In the genomic region with DNA sequence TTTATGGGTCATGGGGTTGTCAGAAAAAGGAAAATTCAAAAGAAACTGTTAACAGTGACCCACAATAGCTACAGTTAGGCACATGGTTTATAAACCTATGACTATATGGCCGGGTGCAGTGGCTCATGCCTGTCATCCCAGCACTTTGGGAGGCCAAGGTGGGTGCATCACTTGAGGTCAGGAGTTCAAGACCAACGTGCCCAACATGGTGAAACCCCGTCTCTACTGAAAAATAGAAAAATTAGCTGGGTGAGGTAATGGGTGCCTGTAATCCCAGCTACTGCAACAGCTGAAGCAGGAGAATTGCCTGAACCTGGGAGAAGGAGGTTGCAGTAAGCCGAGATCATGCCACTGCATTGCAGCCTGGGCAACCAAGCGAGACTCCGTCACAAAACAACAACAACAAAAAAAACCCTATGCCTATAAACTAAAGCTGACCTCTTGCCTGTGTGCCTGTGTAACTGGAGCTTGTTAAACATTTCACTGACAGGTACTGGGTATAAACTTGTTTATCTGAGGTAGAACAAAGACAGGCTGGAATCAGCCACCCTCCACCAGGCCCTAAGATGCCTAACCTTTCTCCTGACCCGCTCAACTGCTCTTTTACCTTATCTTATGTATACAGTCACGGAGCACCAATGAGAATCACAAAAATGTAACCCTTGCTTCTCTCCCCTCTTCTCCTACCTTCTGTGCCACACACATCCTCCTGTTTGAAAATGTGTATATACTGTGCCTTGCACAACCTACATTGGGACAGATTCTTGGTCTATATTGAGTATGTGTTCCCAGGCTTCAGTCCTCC, we compare ENCODE assay signal across 1 cellular context.
A peak's percentile ranks its signal among the peaks of the same experiment; 100 is the strongest.
TF ChIP-seq lines count a peak whose summit lies in the region.

No MANE protein-coding gene starts in this region.

TF ChIP-seq in HepG2, 621 proteins besides CTCF, POLR2A, EP300 and RAD21 (continued from another document and continues in another):
- TF ChIP-seq, protein P1, sequence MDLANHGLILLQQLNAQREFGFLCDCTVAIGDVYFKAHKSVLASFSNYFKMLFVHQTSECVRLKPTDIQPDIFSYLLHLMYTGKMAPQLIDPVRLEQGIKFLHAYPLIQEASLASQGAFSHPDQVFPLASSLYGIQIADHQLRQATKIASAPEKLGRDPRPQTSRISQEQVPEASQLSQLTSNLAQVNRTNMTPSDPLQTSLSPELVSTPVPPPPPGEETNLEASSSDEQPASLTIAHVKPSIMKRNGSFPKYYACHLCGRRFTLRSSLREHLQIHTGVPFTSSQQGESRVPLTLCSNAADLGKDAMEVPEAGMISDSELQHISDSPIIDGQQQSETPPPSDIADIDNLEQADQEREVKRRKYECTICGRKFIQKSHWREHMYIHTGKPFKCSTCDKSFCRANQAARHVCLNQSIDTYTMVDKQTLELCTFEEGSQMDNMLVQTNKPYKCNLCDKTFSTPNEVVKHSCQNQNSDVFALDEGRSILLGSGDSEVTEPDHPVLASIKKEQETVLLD (CRISPR knock-in tag; IDR thresholded peaks at IDR 0.05; ENCODE audit: low read depth) = no peak
- TF ChIP-seq, protein P2, sequence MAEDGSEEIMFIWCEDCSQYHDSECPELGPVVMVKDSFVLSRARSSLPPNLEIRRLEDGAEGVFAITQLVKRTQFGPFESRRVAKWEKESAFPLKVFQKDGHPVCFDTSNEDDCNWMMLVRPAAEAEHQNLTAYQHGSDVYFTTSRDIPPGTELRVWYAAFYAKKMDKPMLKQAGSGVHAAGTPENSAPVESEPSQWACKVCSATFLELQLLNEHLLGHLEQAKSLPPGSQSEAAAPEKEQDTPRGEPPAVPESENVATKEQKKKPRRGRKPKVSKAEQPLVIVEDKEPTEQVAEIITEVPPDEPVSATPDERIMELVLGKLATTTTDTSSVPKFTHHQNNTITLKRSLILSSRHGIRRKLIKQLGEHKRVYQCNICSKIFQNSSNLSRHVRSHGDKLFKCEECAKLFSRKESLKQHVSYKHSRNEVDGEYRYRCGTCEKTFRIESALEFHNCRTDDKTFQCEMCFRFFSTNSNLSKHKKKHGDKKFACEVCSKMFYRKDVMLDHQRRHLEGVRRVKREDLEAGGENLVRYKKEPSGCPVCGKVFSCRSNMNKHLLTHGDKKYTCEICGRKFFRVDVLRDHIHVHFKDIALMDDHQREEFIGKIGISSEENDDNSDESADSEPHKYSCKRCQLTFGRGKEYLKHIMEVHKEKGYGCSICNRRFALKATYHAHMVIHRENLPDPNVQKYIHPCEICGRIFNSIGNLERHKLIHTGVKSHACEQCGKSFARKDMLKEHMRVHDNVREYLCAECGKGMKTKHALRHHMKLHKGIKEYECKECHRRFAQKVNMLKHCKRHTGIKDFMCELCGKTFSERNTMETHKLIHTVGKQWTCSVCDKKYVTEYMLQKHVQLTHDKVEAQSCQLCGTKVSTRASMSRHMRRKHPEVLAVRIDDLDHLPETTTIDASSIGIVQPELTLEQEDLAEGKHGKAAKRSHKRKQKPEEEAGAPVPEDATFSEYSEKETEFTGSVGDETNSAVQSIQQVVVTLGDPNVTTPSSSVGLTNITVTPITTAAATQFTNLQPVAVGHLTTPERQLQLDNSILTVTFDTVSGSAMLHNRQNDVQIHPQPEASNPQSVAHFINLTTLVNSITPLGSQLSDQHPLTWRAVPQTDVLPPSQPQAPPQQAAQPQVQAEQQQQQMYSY (CRISPR knock-in tag; IDR thresholded peaks at IDR 0.05) = no peak
- TF ChIP-seq TP53 (CRISPR knock-in tag; conservative IDR thresholded peaks at IDR 0.05) = no peak; the same call in 1 of the 2 replicates
- TF ChIP-seq ZSCAN29 (CRISPR knock-in tag; conservative IDR thresholded peaks at IDR 0.05) = peak; percentile 73; the same call in 1 of the 2 replicates
- no peak for TF ChIP-seq NFKB2 (CRISPR knock-in tag; IDR thresholded peaks at IDR 0.05; ENCODE audit: borderline replicate concordance)
- no peak for TF ChIP-seq ZNF782 (CRISPR knock-in tag; IDR thresholded peaks at IDR 0.05; ENCODE audit: borderline replicate concordance)
- TF ChIP-seq, protein P3, sequence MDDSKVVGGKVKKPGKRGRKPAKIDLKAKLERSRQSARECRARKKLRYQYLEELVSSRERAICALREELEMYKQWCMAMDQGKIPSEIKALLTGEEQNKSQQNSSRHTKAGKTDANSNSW (CRISPR knock-in tag; IDR thresholded peaks at IDR 0.05; ENCODE audit: borderline replicate concordance) = no peak
- peak; percentile 62 for TF ChIP-seq ADNP (CRISPR knock-in tag; IDR thresholded peaks at IDR 0.05)
- TF ChIP-seq SNAI1 (CRISPR knock-in tag; IDR thresholded peaks at IDR 0.05; ENCODE audit: borderline replicate concordance) = no peak
- TF ChIP-seq ZNF143 (CRISPR knock-in tag; IDR thresholded peaks at IDR 0.05) = no peak
- TF ChIP-seq PAX8 (CRISPR knock-in tag; IDR thresholded peaks at IDR 0.05; ENCODE audit: borderline replicate concordance) = no peak
- peak; percentile 94 for TF ChIP-seq PHF21A (CRISPR knock-in tag; IDR thresholded peaks at IDR 0.05)
- TF ChIP-seq THAP11 (CRISPR knock-in tag; IDR thresholded peaks at IDR 0.05) = peak; percentile 49; the same call in 1 of the 2 replicates
- TF ChIP-seq, protein P4, sequence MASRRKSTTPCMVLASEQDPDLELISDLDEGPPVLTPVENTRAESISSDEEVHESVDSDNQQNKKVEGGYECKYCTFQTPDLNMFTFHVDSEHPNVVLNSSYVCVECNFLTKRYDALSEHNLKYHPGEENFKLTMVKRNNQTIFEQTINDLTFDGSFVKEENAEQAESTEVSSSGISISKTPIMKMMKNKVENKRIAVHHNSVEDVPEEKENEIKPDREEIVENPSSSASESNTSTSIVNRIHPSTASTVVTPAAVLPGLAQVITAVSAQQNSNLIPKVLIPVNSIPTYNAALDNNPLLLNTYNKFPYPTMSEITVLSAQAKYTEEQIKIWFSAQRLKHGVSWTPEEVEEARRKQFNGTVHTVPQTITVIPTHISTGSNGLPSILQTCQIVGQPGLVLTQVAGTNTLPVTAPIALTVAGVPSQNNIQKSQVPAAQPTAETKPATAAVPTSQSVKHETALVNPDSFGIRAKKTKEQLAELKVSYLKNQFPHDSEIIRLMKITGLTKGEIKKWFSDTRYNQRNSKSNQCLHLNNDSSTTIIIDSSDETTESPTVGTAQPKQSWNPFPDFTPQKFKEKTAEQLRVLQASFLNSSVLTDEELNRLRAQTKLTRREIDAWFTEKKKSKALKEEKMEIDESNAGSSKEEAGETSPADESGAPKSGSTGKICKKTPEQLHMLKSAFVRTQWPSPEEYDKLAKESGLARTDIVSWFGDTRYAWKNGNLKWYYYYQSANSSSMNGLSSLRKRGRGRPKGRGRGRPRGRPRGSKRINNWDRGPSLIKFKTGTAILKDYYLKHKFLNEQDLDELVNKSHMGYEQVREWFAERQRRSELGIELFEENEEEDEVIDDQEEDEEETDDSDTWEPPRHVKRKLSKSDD (CRISPR knock-in tag; IDR thresholded peaks at IDR 0.05; ENCODE audit: low read depth) = 0 out of 2 replicates have a peak, but pooled peaks have one; percentile 22
- TF ChIP-seq NR2C2 (CRISPR knock-in tag; IDR thresholded peaks at IDR 0.05; ENCODE audit: borderline replicate concordance) = 0 out of 2 replicates have a peak, but pooled peaks have one; percentile 3
- TF ChIP-seq, protein P5, sequence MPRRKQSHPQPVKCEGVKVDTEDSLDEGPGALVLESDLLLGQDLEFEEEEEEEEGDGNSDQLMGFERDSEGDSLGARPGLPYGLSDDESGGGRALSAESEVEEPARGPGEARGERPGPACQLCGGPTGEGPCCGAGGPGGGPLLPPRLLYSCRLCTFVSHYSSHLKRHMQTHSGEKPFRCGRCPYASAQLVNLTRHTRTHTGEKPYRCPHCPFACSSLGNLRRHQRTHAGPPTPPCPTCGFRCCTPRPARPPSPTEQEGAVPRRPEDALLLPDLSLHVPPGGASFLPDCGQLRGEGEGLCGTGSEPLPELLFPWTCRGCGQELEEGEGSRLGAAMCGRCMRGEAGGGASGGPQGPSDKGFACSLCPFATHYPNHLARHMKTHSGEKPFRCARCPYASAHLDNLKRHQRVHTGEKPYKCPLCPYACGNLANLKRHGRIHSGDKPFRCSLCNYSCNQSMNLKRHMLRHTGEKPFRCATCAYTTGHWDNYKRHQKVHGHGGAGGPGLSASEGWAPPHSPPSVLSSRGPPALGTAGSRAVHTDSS (CRISPR knock-in tag; conservative IDR thresholded peaks at IDR 0.05) = no peak
- TF ChIP-seq, protein P6, sequence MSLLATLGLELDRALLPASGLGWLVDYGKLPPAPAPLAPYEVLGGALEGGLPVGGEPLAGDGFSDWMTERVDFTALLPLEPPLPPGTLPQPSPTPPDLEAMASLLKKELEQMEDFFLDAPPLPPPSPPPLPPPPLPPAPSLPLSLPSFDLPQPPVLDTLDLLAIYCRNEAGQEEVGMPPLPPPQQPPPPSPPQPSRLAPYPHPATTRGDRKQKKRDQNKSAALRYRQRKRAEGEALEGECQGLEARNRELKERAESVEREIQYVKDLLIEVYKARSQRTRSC (CRISPR knock-in tag; IDR thresholded peaks at IDR 0.05; ENCODE audit: low read depth) = no peak
- no peak for TF ChIP-seq RBM39 (IDR thresholded peaks at IDR 0.05; ENCODE audit: low read depth, low read length, poor library complexity, severe bottlenecking)
- TF ChIP-seq, protein P7, sequence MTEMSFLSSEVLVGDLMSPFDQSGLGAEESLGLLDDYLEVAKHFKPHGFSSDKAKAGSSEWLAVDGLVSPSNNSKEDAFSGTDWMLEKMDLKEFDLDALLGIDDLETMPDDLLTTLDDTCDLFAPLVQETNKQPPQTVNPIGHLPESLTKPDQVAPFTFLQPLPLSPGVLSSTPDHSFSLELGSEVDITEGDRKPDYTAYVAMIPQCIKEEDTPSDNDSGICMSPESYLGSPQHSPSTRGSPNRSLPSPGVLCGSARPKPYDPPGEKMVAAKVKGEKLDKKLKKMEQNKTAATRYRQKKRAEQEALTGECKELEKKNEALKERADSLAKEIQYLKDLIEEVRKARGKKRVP (CRISPR knock-in tag; IDR thresholded peaks at IDR 0.05) = no peak
- TF ChIP-seq SAFB2 (CRISPR knock-in tag; IDR thresholded peaks at IDR 0.05; ENCODE audit: borderline replicate concordance, low read depth) = no peak
- no peak for TF ChIP-seq ZNF780A (CRISPR knock-in tag; IDR thresholded peaks at IDR 0.05)
- TF ChIP-seq ZNF598 (CRISPR knock-in tag; IDR thresholded peaks at IDR 0.05; ENCODE audit: borderline replicate concordance) = no peak
- TF ChIP-seq, protein P8, sequence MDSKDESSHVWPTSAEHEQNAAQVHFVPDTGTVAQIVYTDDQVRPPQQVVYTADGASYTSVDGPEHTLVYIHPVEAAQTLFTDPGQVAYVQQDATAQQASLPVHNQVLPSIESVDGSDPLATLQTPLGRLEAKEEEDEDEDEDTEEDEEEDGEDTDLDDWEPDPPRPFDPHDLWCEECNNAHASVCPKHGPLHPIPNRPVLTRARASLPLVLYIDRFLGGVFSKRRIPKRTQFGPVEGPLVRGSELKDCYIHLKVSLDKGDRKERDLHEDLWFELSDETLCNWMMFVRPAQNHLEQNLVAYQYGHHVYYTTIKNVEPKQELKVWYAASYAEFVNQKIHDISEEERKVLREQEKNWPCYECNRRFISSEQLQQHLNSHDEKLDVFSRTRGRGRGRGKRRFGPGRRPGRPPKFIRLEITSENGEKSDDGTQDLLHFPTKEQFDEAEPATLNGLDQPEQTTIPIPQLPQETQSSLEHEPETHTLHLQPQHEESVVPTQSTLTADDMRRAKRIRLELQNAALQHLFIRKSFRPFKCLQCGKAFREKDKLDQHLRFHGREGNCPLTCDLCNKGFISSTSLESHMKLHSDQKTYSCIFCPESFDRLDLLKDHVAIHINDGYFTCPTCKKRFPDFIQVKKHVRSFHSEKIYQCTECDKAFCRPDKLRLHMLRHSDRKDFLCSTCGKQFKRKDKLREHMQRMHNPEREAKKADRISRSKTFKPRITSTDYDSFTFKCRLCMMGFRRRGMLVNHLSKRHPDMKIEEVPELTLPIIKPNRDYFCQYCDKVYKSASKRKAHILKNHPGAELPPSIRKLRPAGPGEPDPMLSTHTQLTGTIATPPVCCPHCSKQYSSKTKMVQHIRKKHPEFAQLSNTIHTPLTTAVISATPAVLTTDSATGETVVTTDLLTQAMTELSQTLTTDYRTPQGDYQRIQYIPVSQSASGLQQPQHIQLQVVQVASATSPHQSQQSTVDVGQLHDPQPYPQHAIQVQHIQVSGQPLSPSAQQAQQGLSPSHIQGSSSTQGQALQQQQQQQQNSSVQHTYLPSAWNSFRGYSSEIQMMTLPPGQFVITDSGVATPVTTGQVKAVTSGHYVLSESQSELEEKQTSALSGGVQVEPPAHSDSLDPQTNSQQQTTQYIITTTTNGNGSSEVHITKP (CRISPR knock-in tag; IDR thresholded peaks at IDR 0.05; ENCODE audit: low read depth) = no peak
- TF ChIP-seq, protein P9, sequence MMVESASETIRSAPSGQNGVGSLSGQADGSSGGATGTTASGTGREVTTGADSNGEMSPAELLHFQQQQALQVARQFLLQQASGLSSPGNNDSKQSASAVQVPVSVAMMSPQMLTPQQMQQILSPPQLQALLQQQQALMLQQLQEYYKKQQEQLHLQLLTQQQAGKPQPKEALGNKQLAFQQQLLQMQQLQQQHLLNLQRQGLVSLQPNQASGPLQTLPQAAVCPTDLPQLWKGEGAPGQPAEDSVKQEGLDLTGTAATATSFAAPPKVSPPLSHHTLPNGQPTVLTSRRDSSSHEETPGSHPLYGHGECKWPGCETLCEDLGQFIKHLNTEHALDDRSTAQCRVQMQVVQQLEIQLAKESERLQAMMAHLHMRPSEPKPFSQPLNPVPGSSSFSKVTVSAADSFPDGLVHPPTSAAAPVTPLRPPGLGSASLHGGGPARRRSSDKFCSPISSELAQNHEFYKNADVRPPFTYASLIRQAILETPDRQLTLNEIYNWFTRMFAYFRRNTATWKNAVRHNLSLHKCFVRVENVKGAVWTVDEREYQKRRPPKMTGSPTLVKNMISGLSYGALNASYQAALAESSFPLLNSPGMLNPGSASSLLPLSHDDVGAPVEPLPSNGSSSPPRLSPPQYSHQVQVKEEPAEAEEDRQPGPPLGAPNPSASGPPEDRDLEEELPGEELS (CRISPR knock-in tag; IDR thresholded peaks at IDR 0.05) = peak; percentile 97
- TF ChIP-seq ZNF230 (CRISPR knock-in tag; IDR thresholded peaks at IDR 0.05) = peak; percentile 63; the same call in 1 of the 2 replicates
- TF ChIP-seq, protein P10, sequence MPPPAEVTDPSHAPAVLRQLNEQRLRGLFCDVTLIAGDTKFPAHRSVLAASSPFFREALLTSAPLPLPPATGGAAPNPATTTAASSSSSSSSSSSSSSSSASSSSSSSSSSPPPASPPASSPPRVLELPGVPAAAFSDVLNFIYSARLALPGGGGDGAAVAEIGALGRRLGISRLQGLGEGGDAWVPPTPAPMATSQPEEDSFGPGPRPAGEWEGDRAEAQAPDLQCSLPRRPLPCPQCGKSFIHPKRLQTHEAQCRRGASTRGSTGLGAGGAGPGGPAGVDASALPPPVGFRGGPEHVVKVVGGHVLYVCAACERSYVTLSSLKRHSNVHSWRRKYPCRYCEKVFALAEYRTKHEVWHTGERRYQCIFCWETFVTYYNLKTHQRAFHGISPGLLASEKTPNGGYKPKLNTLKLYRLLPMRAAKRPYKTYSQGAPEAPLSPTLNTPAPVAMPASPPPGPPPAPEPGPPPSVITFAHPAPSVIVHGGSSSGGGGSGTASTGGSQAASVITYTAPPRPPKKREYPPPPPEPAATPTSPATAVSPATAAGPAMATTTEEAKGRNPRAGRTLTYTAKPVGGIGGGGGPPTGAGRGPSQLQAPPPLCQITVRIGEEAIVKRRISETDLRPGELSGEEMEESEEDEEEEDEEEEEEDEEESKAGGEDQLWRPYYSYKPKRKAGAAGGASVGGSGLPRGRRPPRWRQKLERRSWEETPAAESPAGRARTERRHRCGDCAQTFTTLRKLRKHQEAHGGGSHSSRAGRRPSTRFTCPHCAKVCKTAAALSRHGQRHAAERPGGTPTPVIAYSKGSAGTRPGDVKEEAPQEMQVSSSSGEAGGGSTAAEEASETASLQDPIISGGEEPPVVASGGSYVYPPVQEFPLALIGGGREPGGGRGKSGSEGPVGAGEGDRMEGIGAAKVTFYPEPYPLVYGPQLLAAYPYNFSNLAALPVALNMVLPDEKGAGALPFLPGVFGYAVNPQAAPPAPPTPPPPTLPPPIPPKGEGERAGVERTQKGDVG (CRISPR knock-in tag; IDR thresholded peaks at IDR 0.05; ENCODE audit: borderline replicate concordance) = no peak
- no peak for TF ChIP-seq ZNF713 (CRISPR knock-in tag; IDR thresholded peaks at IDR 0.05)
- TF ChIP-seq ZMYM2 (CRISPR knock-in tag; IDR thresholded peaks at IDR 0.05) = no peak
